8 cellular contexts compared by ENCODE assay signal in the genomic region with DNA sequence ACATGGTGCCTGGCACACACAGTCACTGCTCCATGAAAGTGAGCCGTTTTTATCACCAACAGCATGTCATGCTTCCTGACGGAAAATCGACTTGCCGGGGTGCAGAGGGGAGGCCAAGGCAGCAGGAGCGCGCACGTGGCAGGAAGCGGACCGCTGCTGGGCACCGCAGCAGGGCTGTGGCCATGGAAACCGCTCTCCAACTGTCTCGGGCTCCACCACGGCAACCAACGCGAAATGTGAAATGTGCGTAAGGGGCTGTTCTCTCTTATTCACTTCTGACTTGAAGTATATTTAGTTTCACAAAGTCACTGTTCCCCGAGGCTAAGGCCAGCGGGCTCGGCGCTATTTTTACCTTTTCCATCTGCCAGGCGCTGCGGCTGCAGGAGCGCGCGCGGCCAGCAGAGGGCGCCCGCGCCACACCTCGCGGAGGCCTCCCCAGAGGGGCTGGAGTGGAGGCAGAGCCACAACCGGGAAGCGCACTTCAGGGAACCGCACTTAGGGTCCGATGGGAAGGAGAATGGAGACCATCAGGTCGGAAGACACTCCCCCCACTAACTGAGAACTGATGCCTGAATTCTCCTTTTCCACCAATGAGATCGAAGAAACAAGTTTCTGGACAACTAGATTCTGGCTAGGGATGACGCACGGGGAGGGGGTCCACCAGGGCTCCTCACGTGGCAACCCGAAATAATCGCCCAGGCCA. TPM values are rescaled to one million over a fixed set of nuclear protein-coding genes. Genes with fewer than 3 reads are reported as not detected.
A peak's percentile ranks its signal among the peaks of the same experiment; 100 is the strongest.
DNase-seq lines count a peak whose midpoint lies in the region; ATAC-seq and TF ChIP-seq lines count a peak whose summit lies in the region.

No MANE protein-coding gene starts in this region.

- H3K9ac ChIP-seq in neural cell (ENCODE audit: low read length) = no peak overlapping the region

- peak; percentile 99 for TF ChIP-seq CTCF in GM12874 (IDR thresholded peaks at IDR 0.05; ENCODE audit: insufficient read depth, low read depth, low read length)
- peak; percentile 77 for TF ChIP-seq CTCF in fibroblast of pulmonary artery (IDR thresholded peaks at IDR 0.05; ENCODE audit: low read length, missing control alignments)
- peak; percentile 95 for TF ChIP-seq CTCF in neural cell (IDR thresholded peaks at IDR 0.05; ENCODE audit: poor library complexity, severe bottlenecking)
- TF ChIP-seq CTCF in thoracic aorta (IDR thresholded peaks at IDR 0.05) = peak; percentile 99

- no peak overlapping the region for H3K4me3 Mint-ChIP-seq in activated T-helper 1 cell treated with anti-CD3 and anti-CD28 coated beads, Interleukin-12 subunit alpha, Interleukin-12 subunit beta, Interleukin-2, Interleukin-4 antibody, amounts not matched to agents 30 ng/mL and 10 ng/mL and 1 ng/mL, durations not matched to agents 14 hours and 24 hours and 36 hours

- no peaks in the 10 kb centered on the region for H3K36me3 ChIP-seq in neural cell (ENCODE audit: insufficient read depth, low read length)
- H3K36me3 ChIP-seq in thoracic aorta = peaks cover 27% of the 10 kb centered on the region

- H3K9me2 ChIP-seq in neural cell (ENCODE audit: insufficient read depth, low read length) = no peaks in the 10 kb centered on the region

- peaks cover 64% of the 10 kb centered on the region for H3K36me3 Mint-ChIP-seq in activated T-helper 1 cell treated with anti-CD3 and anti-CD28 coated beads, Interleukin-12 subunit alpha, Interleukin-12 subunit beta, Interleukin-2, Interleukin-4 antibody, amounts not matched to agents 30 ng/mL and 10 ng/mL and 1 ng/mL, durations not matched to agents 14 hours and 24 hours and 36 hours (ENCODE audit: low read depth)

- TF ChIP-seq EP300 in neural cell (conservative IDR thresholded peaks at IDR 0.05; ENCODE audit: poor library complexity, severe bottlenecking) = no peak

- no peaks in the 10 kb centered on the region for H3K9me3 Mint-ChIP-seq in activated T-helper 1 cell treated with anti-CD3 and anti-CD28 coated beads, Interleukin-12 subunit alpha, Interleukin-12 subunit beta, Interleukin-2, Interleukin-4 antibody, amounts not matched to agents 30 ng/mL and 10 ng/mL and 1 ng/mL, durations not matched to agents 14 hours and 24 hours and 36 hours

- H3F3A ChIP-seq in neural cell (ENCODE audit: insufficient read depth, low read length, poor library complexity, severe bottlenecking) = no peaks in the 10 kb centered on the region

- H3K9me3 ChIP-seq in neural cell (ENCODE audit: low read length) (no peaks in the 10 kb centered on the region), thoracic aorta (no peaks in the 10 kb centered on the region)

- TF ChIP-seq POLR2A in GM18505 (IDR thresholded peaks at IDR 0.05; ENCODE audit: borderline replicate concordance, extremely low read depth, insufficient read depth, insufficient read length) = no peak

- H3K4me2 ChIP-seq in neural cell (ENCODE audit: low read length) = no peak overlapping the region

- H3K4me3 ChIP-seq in fibroblast of pulmonary artery (replicated peaks; ENCODE audit: low read depth, low read length) (no peak overlapping the region), neural cell (ENCODE audit: low read length) (no peak overlapping the region), thoracic aorta (peak overlapping the region; percentile 28)

- no peaks in the 10 kb centered on the region for H3K27me3 ChIP-seq in neural cell (ENCODE audit: insufficient read depth, low read depth, low read length)
- H3K27me3 ChIP-seq in thoracic aorta (replicated peaks; ENCODE audit: insufficient read depth) = no peaks in the 10 kb centered on the region

- no peaks in the 10 kb centered on the region for H3K27me3 Mint-ChIP-seq in activated T-helper 1 cell treated with anti-CD3 and anti-CD28 coated beads, Interleukin-12 subunit alpha, Interleukin-12 subunit beta, Interleukin-2, Interleukin-4 antibody, amounts not matched to agents 30 ng/mL and 10 ng/mL and 1 ng/mL, durations not matched to agents 14 hours and 24 hours and 36 hours (ENCODE audit: insufficient read depth)

- intact Hi-C loops in activated T-helper 1 cell treated with anti-CD3 and anti-CD28 coated beads, Interleukin-12 subunit alpha, Interleukin-12 subunit beta, Interleukin-2, Interleukin-4 antibody, amounts not matched to agents 30 ng/mL and 10 ng/mL and 1 ng/mL, durations not matched to agents 14 hours and 24 hours and 36 hours (cut with micrococcal nuclease) = loop anchor here (2.0 to 10.0 kb wide), 2 partner anchors 19 to 65 kb away; partner anchors contain the start of gene RCC2

- H3K4me1 ChIP-seq in thoracic aorta (ENCODE audit: control insufficient read depth in 1 of 2, low read depth in 2 of 2) = no peaks in the 10 kb centered on the region

- peaks cover 11% of the 10 kb centered on the region for H3K4me1 Mint-ChIP-seq in activated T-helper 1 cell treated with anti-CD3 and anti-CD28 coated beads, Interleukin-12 subunit alpha, Interleukin-12 subunit beta, Interleukin-2, Interleukin-4 antibody, amounts not matched to agents 30 ng/mL and 10 ng/mL and 1 ng/mL, durations not matched to agents 14 hours and 24 hours and 36 hours (ENCODE audit: low read depth)

- TF ChIP-seq RAD21 in neural cell (conservative IDR thresholded peaks at IDR 0.05) = peak; percentile 90

- H2AFZ ChIP-seq in neural cell (ENCODE audit: low read depth, low read length) = no peak overlapping the region

- H4K20me1 ChIP-seq in neural cell (ENCODE audit: insufficient read depth) = no peaks in the 10 kb centered on the region

- peak overlapping the region; percentile 61 for H3K27ac Mint-ChIP-seq in activated T-helper 1 cell treated with anti-CD3 and anti-CD28 coated beads, Interleukin-12 subunit alpha, Interleukin-12 subunit beta, Interleukin-2, Interleukin-4 antibody, amounts not matched to agents 30 ng/mL and 10 ng/mL and 1 ng/mL, durations not matched to agents 14 hours and 24 hours and 36 hours

- H3K79me2 ChIP-seq in neural cell (replicated peaks; ENCODE audit: insufficient read depth, low read length) = no peaks in the 10 kb centered on the region

- H3K27ac ChIP-seq in neural cell (ENCODE audit: low read length) (no peak overlapping the region), thoracic aorta (no peak overlapping the region)

- ATAC-seq in thoracic aorta (ENCODE audit: insufficient number of reproducible peaks, low FRiP score, low read depth) (peak; percentile 63), GM19463 (IDR thresholded peaks at IDR 0.05; ENCODE audit: unreplicated experiment) (no peak), GM18505 (IDR thresholded peaks at IDR 0.05; ENCODE audit: unreplicated experiment) (no peak)

- DNase-seq in NCI-H69 (lab: John Stamatoyannopoulos, UW) (peak; percentile 19), fibroblast of pulmonary artery (ENCODE audit: low read depth) (peak; percentile 57), thoracic aorta (ENCODE audit: low spot score) (no peak)
- DNase-seq in activated T-helper 1 cell treated with anti-CD3 and anti-CD28 coated beads, Interleukin-12 subunit alpha, Interleukin-12 subunit beta, Interleukin-2, Interleukin-4 antibody, amounts not matched to agents 30 ng/mL and 10 ng/mL and 1 ng/mL, durations not matched to agents 14 hours and 24 hours and 36 hours (ENCODE audit: low spot score) = peak; percentile 33

TF ChIP-seq in neural cell, 6 proteins besides CTCF, POLR2A, EP300 and RAD21:
- TF ChIP-seq SMC3 (conservative IDR thresholded peaks at IDR 0.05; ENCODE audit: poor library complexity) (peak; percentile 91), TAF1 (IDR thresholded peaks at IDR 0.05; ENCODE audit: low read depth) (no peak), EZH2 (IDR thresholded peaks at IDR 0.05; ENCODE audit: borderline replicate concordance, insufficient read depth, low read length, poor library complexity, severe bottlenecking) (no peak), MXI1 (conservative IDR thresholded peaks at IDR 0.05; ENCODE audit: poor library complexity, severe bottlenecking) (peak; percentile 27), POLR2AphosphoS5 (IDR thresholded peaks at IDR 0.05) (no peak)
- TF ChIP-seq, protein P1, sequence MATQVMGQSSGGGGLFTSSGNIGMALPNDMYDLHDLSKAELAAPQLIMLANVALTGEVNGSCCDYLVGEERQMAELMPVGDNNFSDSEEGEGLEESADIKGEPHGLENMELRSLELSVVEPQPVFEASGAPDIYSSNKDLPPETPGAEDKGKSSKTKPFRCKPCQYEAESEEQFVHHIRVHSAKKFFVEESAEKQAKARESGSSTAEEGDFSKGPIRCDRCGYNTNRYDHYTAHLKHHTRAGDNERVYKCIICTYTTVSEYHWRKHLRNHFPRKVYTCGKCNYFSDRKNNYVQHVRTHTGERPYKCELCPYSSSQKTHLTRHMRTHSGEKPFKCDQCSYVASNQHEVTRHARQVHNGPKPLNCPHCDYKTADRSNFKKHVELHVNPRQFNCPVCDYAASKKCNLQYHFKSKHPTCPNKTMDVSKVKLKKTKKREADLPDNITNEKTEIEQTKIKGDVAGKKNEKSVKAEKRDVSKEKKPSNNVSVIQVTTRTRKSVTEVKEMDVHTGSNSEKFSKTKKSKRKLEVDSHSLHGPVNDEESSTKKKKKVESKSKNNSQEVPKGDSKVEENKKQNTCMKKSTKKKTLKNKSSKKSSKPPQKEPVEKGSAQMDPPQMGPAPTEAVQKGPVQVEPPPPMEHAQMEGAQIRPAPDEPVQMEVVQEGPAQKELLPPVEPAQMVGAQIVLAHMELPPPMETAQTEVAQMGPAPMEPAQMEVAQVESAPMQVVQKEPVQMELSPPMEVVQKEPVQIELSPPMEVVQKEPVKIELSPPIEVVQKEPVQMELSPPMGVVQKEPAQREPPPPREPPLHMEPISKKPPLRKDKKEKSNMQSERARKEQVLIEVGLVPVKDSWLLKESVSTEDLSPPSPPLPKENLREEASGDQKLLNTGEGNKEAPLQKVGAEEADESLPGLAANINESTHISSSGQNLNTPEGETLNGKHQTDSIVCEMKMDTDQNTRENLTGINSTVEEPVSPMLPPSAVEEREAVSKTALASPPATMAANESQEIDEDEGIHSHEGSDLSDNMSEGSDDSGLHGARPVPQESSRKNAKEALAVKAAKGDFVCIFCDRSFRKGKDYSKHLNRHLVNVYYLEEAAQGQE (IDR thresholded peaks at IDR 0.05; ENCODE audit: borderline replicate concordance) = no peak

RNA-seq across cellular contexts. Expression of gene RCC2, which starts 19.7 kb away (rescaled TPM):
- total RNA-seq in activated T-helper 1 cell treated with anti-CD3 and anti-CD28 coated beads, Interleukin-12 subunit alpha, Interleukin-12 subunit beta, Interleukin-2, Interleukin-4 antibody, amounts not matched to agents 30 ng/mL and 10 ng/mL and 1 ng/mL, durations not matched to agents 14 hours and 24 hours and 36 hours = 238 and 246 TPM in 2 replicates
- polyA plus RNA-seq in neural cell = 34.4 and 38.5 TPM in 2 replicates
- polyA minus RNA-seq in neural cell = 31.8 and 33.6 TPM in 2 replicates
- total RNA-seq in thoracic aorta = 10 to 100 TPM; 18.4 to 27.7 TPM

RNA-seq across cellular contexts. Expression of gene PADI6, which starts 47.8 kb away (rescaled TPM):
- not detected in 2 replicates for total RNA-seq in activated T-helper 1 cell treated with anti-CD3 and anti-CD28 coated beads, Interleukin-12 subunit alpha, Interleukin-12 subunit beta, Interleukin-2, Interleukin-4 antibody, amounts not matched to agents 30 ng/mL and 10 ng/mL and 1 ng/mL, durations not matched to agents 14 hours and 24 hours and 36 hours
- not detected in 2 replicates for polyA plus RNA-seq in neural cell
- not detected in 2 replicates for polyA minus RNA-seq in neural cell
- total RNA-seq in thoracic aorta = not detected
